Comparison of ENCODE assay signal across 14 cellular contexts in genomic region chr18:23331091-23331920, GRCh38.
DNase-seq lines count a peak whose midpoint lies in the region; ATAC-seq and TF ChIP-seq lines count a peak whose summit lies in the region.
"Had no signal": no experiment of that assay in that cellular context is flagged by ENCODE, and none has a peak within 500 bp of the region (broad histone marks: within the 10 kb centered on the region; RNA-seq: fewer than 3 reads in every experiment).

No MANE protein-coding gene starts in this region.

- peaks cover 15% of the 10 kb centered on the region for H3K36me3 Mint-ChIP-seq in activated naive CD8-positive, alpha-beta T cell treated with anti-CD3 and anti-CD28 coated beads, Interleukin-2, amount 50 U/mL, for 24 hours (ENCODE audit: low read depth)

- no peaks in the 10 kb centered on the region; the same call in 1 of the 2 replicates for H3K36me3 ChIP-seq in Karpas-422 (ENCODE audit: insufficient read depth, low read length)

- no peak overlapping the region for H3K4me3 ChIP-seq in Karpas-422 (ENCODE audit: low read length)

- H3K9me3 Mint-ChIP-seq in activated naive CD8-positive, alpha-beta T cell treated with anti-CD3 and anti-CD28 coated beads, Interleukin-2, amount 50 U/mL, for 24 hours, result peaks cover 14% of the 10 kb centered on the region

- H3K9me3 ChIP-seq in Karpas-422 (ENCODE audit: low read length), result no peaks in the 10 kb centered on the region

- no peak overlapping the region for H2AFZ ChIP-seq in Karpas-422 (ENCODE audit: low read length)

- H3K27me3 ChIP-seq in Karpas-422 (ENCODE audit: low read length), result no peaks in the 10 kb centered on the region

- H3K9ac ChIP-seq in Karpas-422 (ENCODE audit: low read length), result no peak overlapping the region

- peaks cover 11% of the 10 kb centered on the region for H3K4me1 Mint-ChIP-seq in activated naive CD8-positive, alpha-beta T cell treated with anti-CD3 and anti-CD28 coated beads, Interleukin-2, amount 50 U/mL, for 24 hours
- H3K4me1 Mint-ChIP-seq: central memory CD8-positive, alpha-beta T cell had no signal

- no peak overlapping the region for H3K27ac Mint-ChIP-seq in activated naive CD8-positive, alpha-beta T cell treated with anti-CD3 and anti-CD28 coated beads, Interleukin-2, amount 50 U/mL, for 24 hours
- H3K27ac Mint-ChIP-seq: activated naive CD8-positive, alpha-beta T cell had no signal

- no peaks in the 10 kb centered on the region for H3K27me3 Mint-ChIP-seq in activated naive CD8-positive, alpha-beta T cell treated with anti-CD3 and anti-CD28 coated beads, Interleukin-2, amount 50 U/mL, for 24 hours
- H3K27me3 Mint-ChIP-seq: activated naive CD8-positive, alpha-beta T cell; central memory CD8-positive, alpha-beta T cell had no signal

- H3K27ac ChIP-seq in 22Rv1 (peak overlapping the region; percentile 50), Karpas-422 (ENCODE audit: low read length) (no peak overlapping the region), VCaP (peak overlapping the region; percentile 89)

- H3K4me1 ChIP-seq in Karpas-422 (ENCODE audit: low read length), result peaks cover 26% of the 10 kb centered on the region

- DNase-seq in Karpas-422 (no peak), left kidney (ENCODE audit: low read depth, low spot score) (peak; percentile 57), hypothalamus (lab: John Stamatoyannopoulos, UW) (no peak)
- DNase-seq in stimulated activated naive CD4-positive, alpha-beta T cell (lab: John Stamatoyannopoulos, UW), result no peak
- DNase-seq in activated naive CD8-positive, alpha-beta T cell treated with anti-CD3 and anti-CD28 coated beads, Interleukin-2, amount 50 U/mL, for 24 hours, result no peak
- DNase-seq: NCI-H1694; NK-92 treated with Interleukin-12 subunit alpha and Interleukin-12 subunit beta, amount 100 ng/mL, for 24 hours had no signal

- no peaks in the 10 kb centered on the region for H3K9me2 ChIP-seq in Karpas-422 (replicated peaks; ENCODE audit: insufficient read depth, low read length)

- peaks cover 19% of the 10 kb centered on the region for H4K20me1 ChIP-seq in Karpas-422 (ENCODE audit: insufficient read depth, low read depth, low read length)

- H3K4me2 ChIP-seq in Karpas-422 (ENCODE audit: low read depth, low read length, poor library complexity, severe bottlenecking), result peak overlapping the region; percentile 16

- no peaks in the 10 kb centered on the region for H3K79me2 ChIP-seq in Karpas-422 (ENCODE audit: low read length)

- H3K4me3 Mint-ChIP-seq in activated naive CD8-positive, alpha-beta T cell treated with anti-CD3 and anti-CD28 coated beads, Interleukin-2, amount 50 U/mL, for 24 hours, result no peak overlapping the region
- H3K4me3 Mint-ChIP-seq: activated naive CD8-positive, alpha-beta T cell; central memory CD8-positive, alpha-beta T cell had no signal

- no peak for TF ChIP-seq CTCF in 22Rv1 (IDR thresholded peaks at IDR 0.05)
- peak; percentile 34; the same call in 1 of the 2 replicates for TF ChIP-seq CTCF in VCaP (conservative IDR thresholded peaks at IDR 0.05)

- ATAC-seq in HG02852 (IDR thresholded peaks at IDR 0.05; ENCODE audit: unreplicated experiment), result no peak
- no peak for ATAC-seq in activated naive CD8-positive, alpha-beta T cell treated with anti-CD3 and anti-CD28 coated beads, Interleukin-2, amount 50 U/mL, for 24 hours
- ATAC-seq: activated CD4-positive, CD25-positive, alpha-beta regulatory T cell treated with anti-CD3 and anti-CD28 coated beads, Interleukin-2, amount 50 U/mL, for 24 hours; SK-N-SH treated with all-trans-retinoic acid at 6 μM for 48 hours had no signal
